8 cellular contexts compared by ENCODE assay signal in the genomic region with DNA sequence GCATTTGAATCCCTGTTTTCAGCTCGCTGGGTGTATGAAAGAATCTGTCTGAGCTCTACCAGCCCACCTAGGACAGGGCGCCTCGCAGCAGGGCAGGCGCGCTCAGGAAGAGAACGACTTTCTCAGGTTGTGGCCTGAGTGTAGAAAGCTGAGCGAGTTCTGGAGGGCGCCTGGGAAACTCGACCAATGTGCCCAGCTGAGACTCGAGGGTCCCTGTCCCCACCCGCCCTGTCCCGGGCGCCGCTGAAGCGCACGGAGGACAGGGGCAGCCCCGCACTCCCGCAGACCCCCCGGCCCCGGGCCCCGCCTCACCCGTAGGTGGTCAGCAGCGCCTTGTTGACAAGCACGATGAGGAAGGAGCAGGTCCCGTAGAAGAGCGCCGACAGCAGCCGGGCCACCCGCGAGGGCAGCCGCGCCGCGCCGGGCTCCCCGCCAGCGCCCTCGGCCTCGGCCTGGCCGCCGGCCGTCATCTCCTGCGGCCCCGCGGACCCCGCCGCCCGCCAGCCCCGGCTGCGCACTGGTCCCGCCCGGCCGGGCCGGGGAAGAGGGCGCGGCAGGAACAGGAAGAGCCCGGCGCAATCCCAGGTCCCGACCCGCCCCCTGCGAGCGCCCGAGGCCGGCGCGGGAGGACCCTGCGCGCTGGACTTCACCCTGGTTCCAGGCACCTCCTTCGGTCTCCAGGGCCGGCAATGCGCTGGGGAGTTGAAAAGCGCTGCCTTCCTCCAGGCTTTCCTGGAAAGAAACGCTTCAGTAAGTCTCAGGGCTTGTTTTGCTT. TPM values are rescaled to one million over a fixed set of nuclear protein-coding genes. Genes with fewer than 3 reads are reported as not detected.
DNase-seq lines count a peak whose midpoint lies in the region; ATAC-seq and TF ChIP-seq lines count a peak whose summit lies in the region.

A gene (minus strand): TSS at position 547 of the 775 bp plus-strand sequence. CDS start 77 bp downstream, at position 470.

- no peaks in the 10 kb centered on the region for H3K9me2 ChIP-seq in PC-9 (ENCODE audit: insufficient read depth)
- H3K9me2 ChIP-seq in Karpas-422 (replicated peaks; ENCODE audit: insufficient read depth, low read length): no peaks in the 10 kb centered on the region

- H3K27me3 Mint-ChIP-seq in brain: peaks cover 13% of the 10 kb centered on the region

- peaks cover 17% of the 10 kb centered on the region for H3K4me1 Mint-ChIP-seq in brain

- TF ChIP-seq CTCF in PC-9 (conservative IDR thresholded peaks at IDR 0.05): no peak
- no peak for TF ChIP-seq CTCF in brain (conservative IDR thresholded peaks at IDR 0.05)

- H2AFZ ChIP-seq in ACC112 (ENCODE audit: low read length, unreplicated experiment) (peak within 1 kb of the TSS; percentile 81), PC-9 (peak within 1 kb of the TSS; percentile 99), Karpas-422 (ENCODE audit: low read length) (no peak within 1 kb of the TSS)

- H3K9me3 ChIP-seq in PC-9 (ENCODE audit: insufficient read depth, low read depth) (no peaks in the 10 kb centered on the region), Karpas-422 (ENCODE audit: low read length) (no peaks in the 10 kb centered on the region)

- POLR2A ChIA-PET in PC-9 (lab: Charles Lee; ENCODE audit: unreplicated experiment): interaction anchor here (0.6 to 0.7 kb wide), 3 partner anchors 11 to 1088 kb away, joined by 3 to 4 read pairs (median 3); no protein-coding TSS in a partner anchor

- H3K27ac ChIP-seq in ACC112 (ENCODE audit: low read depth, low read length) (0 out of 2 replicates have a peak within 1 kb of the TSS, but pooled peaks have one; percentile 1), PC-9 (peak within 1 kb of the TSS; percentile 36), Karpas-422 (ENCODE audit: low read length) (no peak within 1 kb of the TSS)

- H3K27me3 ChIP-seq in ACC112 (ENCODE audit: insufficient read depth, low read length): no peaks in the 10 kb centered on the region
- H3K27me3 ChIP-seq in PC-9 (ENCODE audit: insufficient read depth, low read depth): no peaks in the 10 kb centered on the region
- no peaks in the 10 kb centered on the region for H3K27me3 ChIP-seq in Karpas-422 (ENCODE audit: low read length)

- H3K4me3 ChIP-seq in ACC112 (ENCODE audit: low read depth, low read length): peak within 1 kb of the TSS; percentile 89
- peak within 1 kb of the TSS; percentile 58 for H3K4me3 ChIP-seq in PC-9
- H3K4me3 ChIP-seq in Karpas-422 (ENCODE audit: low read length): no peak within 1 kb of the TSS

- no peak within 1 kb of the TSS for H3K9ac ChIP-seq in Karpas-422 (ENCODE audit: low read length)

- H3F3A ChIP-seq in PC-9 (ENCODE audit: insufficient read depth, low read depth): peaks cover 22% of the 10 kb centered on the region

- H3K9me3 Mint-ChIP-seq in brain: no peaks in the 10 kb centered on the region

- H3K36me3 ChIP-seq in ACC112 (ENCODE audit: insufficient read depth, low read length) (peaks cover 9% of the 10 kb centered on the region), PC-9 (ENCODE audit: low read depth) (peaks cover 14% of the 10 kb centered on the region; the same call in 1 of the 2 replicates), Karpas-422 (ENCODE audit: insufficient read depth, low read length) (peaks cover 33% of the 10 kb centered on the region)

- peak within 1 kb of the TSS; percentile 80 to 87 (median 86) for H3K4me3 Mint-ChIP-seq in brain

- H3K79me2 ChIP-seq in ACC112 (ENCODE audit: control insufficient read depth, insufficient read depth, low read length, unreplicated experiment) (peaks cover 23% of the 10 kb centered on the region), PC-9 (ENCODE audit: low read depth) (0 out of 2 replicates have a peak, but pooled peaks cover 12% of the 10 kb centered on the region), Karpas-422 (ENCODE audit: low read length) (peaks cover 7% of the 10 kb centered on the region; the same call in 1 of the 2 replicates)

- CTCF ChIA-PET in PC-9 (lab: Charles Lee): interaction anchor here (0.6 to 1.0 kb wide), 3 partner anchors 8 to 44 kb away, joined by 3 to 4 read pairs (median 4); no protein-coding TSS in a partner anchor

- intact Hi-C loops in PC-9 (cut with micrococcal nuclease; ENCODE audit: unreplicated experiment): loop anchor here (1.0 to 5.0 kb wide), 3 partner anchors 11 to 57 kb away; a partner anchor contains a TSS
- intact Hi-C loops in posterior cingulate gyrus (cut with DNase I): loop anchor here (5.0 kb wide), 2 partner anchors 34 to 41 kb away; a partner anchor contains a TSS

- ATAC-seq in GM18909 (IDR thresholded peaks at IDR 0.05; ENCODE audit: poor library complexity, unreplicated experiment): peak; percentile 52
- no peak for ATAC-seq in GM18861 (IDR thresholded peaks at IDR 0.05; ENCODE audit: unreplicated experiment)

- peak within 1 kb of the TSS; percentile 98 for H3K4me2 ChIP-seq in PC-9
- no peak within 1 kb of the TSS for H3K4me2 ChIP-seq in Karpas-422 (ENCODE audit: low read depth, low read length, poor library complexity, severe bottlenecking)

- peak within 1 kb of the TSS in 4 of 5 experiments; percentile 19 to 84 (median 58) for H3K27ac Mint-ChIP-seq in brain

- no peaks in the 10 kb centered on the region for H4K20me1 ChIP-seq in PC-9 (ENCODE audit: insufficient read depth)
- H4K20me1 ChIP-seq in Karpas-422 (ENCODE audit: insufficient read depth, low read depth, low read length): no peaks in the 10 kb centered on the region

- DNase-seq in PC-9: peak; percentile 54 to 78
- peak; percentile 75 for DNase-seq in hepatic stellate cell (ENCODE audit: low spot score)
- DNase-seq in posterior cingulate gyrus: peak in 8 of 10 donors; percentile 17 to 91 (median 32)
- no peak for DNase-seq in Karpas-422

- BruUV-seq in PC-9 (replicated peaks; lab: Mats Ljungman, UMichigan): no TSS peak

- H3K36me3 Mint-ChIP-seq in brain: no peaks in the 10 kb centered on the region

- H3K4me1 ChIP-seq in ACC112 (ENCODE audit: control insufficient read depth, insufficient read depth, low read length, unreplicated experiment) (no peaks in the 10 kb centered on the region), PC-9 (replicated peaks; ENCODE audit: insufficient read depth) (peaks cover 19% of the 10 kb centered on the region), Karpas-422 (ENCODE audit: low read length) (no peaks in the 10 kb centered on the region)

RNA-seq across cellular contexts. Expression of the gene that starts here (rescaled TPM):
- 27.6 and 34.4 TPM in 2 replicates for total RNA-seq in PC-9 (2021)
- 8.8 TPM for polyA plus RNA-seq in brain (ENCODE audit: insufficient read depth, low read depth, low replicate concordance)
- total RNA-seq in Karpas-422 (2014; rRNA removed; shearing (Covaris generic); ENCODE audit: low replicate concordance): 0.51 and 1.9 TPM in 2 replicates
